ENCODE assay signal across 16 cellular contexts in genomic region chr1:228827026-228827425, GRCh38.
DNase-seq lines count a peak whose midpoint lies in the region; ATAC-seq lines count a peak whose summit lies in the region.
"Had no signal": no experiment of that assay in that cellular context is flagged by ENCODE, and none has a peak within 500 bp of the region (broad histone marks: within the 10 kb centered on the region; RNA-seq: fewer than 3 reads in every experiment).

No MANE protein-coding gene starts in this region.

- POLR2A ChIA-PET in activated naive CD8-positive, alpha-beta T cell treated with anti-CD3 and anti-CD28 coated beads, Interleukin-2, amount 10 ng/mL, durations not matched to agents 7 days and 5 days (lab: Charles Lee) = interaction anchor here (0.8 kb wide), 1 partner anchor 91 kb away, joined by 3 read pairs; the partner anchor contains the start of gene RHOU

- CTCF ChIA-PET in activated naive CD4-positive, alpha-beta T cell treated with anti-CD3 and anti-CD28 coated beads, Interleukin-2, amount 10 ng/mL, durations not matched to agents 7 days and 5 days (lab: Charles Lee) = interaction anchor here (1.0 kb wide), 1 partner anchor 64 kb away, joined by 3 read pairs; no protein-coding TSS in a partner anchor
- CTCF ChIA-PET in activated naive CD4-positive, alpha-beta T cell treated with anti-CD3 and anti-CD28 coated beads for 36 hours (lab: Charles Lee) = no interaction called here

- peaks cover 10% of the 10 kb centered on the region for H3K27me3 Mint-ChIP-seq in activated naive CD4-positive, alpha-beta T cell treated with anti-CD3 and anti-CD28 coated beads, Interleukin-2, amount 10 ng/mL, durations not matched to agents 7 days and 5 days
- no peaks in the 10 kb centered on the region for H3K27me3 Mint-ChIP-seq in activated naive CD4-positive, alpha-beta T cell treated with anti-CD3 and anti-CD28 coated beads for 36 hours (ENCODE audit: low read depth)
- H3K27me3 Mint-ChIP-seq in activated naive CD8-positive, alpha-beta T cell treated with anti-CD3 and anti-CD28 coated beads, Interleukin-2, amount 10 ng/mL, durations not matched to agents 7 days and 5 days = peaks cover 10% of the 10 kb centered on the region

- intact Hi-C loops in activated naive CD4-positive, alpha-beta T cell treated with anti-CD3 and anti-CD28 coated beads for 36 hours (cut with micrococcal nuclease) = loop anchor here (5.0 kb wide), 1 partner anchor 400 kb away; no protein-coding TSS in a partner anchor
- intact Hi-C loops in sciatic nerve (cut with DNase I) = no loop called here

- H3K27ac Mint-ChIP-seq in activated naive CD4-positive, alpha-beta T cell treated with anti-CD3 and anti-CD28 coated beads, Interleukin-2, amount 10 ng/mL, durations not matched to agents 7 days and 5 days = peak overlapping the region; percentile 79
- H3K27ac Mint-ChIP-seq in activated naive CD4-positive, alpha-beta T cell treated with anti-CD3 and anti-CD28 coated beads for 36 hours = no peak overlapping the region
- peak overlapping the region; percentile 66 for H3K27ac Mint-ChIP-seq in activated naive CD8-positive, alpha-beta T cell treated with anti-CD3 and anti-CD28 coated beads, Interleukin-2, amount 10 ng/mL, durations not matched to agents 7 days and 5 days
- H3K27ac Mint-ChIP-seq: IgD-negative memory B cell had no signal

- H3K4me3 Mint-ChIP-seq in activated naive CD4-positive, alpha-beta T cell treated with anti-CD3 and anti-CD28 coated beads, Interleukin-2, amount 10 ng/mL, durations not matched to agents 7 days and 5 days = no peak overlapping the region
- H3K4me3 Mint-ChIP-seq in activated naive CD4-positive, alpha-beta T cell treated with anti-CD3 and anti-CD28 coated beads for 36 hours = no peak overlapping the region
- H3K4me3 Mint-ChIP-seq in activated naive CD8-positive, alpha-beta T cell treated with anti-CD3 and anti-CD28 coated beads, Interleukin-2, amount 10 ng/mL, durations not matched to agents 7 days and 5 days = peak overlapping the region; percentile 11

- H3K4me1 Mint-ChIP-seq in activated naive CD4-positive, alpha-beta T cell treated with anti-CD3 and anti-CD28 coated beads, Interleukin-2, amount 10 ng/mL, durations not matched to agents 7 days and 5 days = peaks cover 65% of the 10 kb centered on the region
- H3K4me1 Mint-ChIP-seq in activated naive CD4-positive, alpha-beta T cell treated with anti-CD3 and anti-CD28 coated beads for 36 hours (ENCODE audit: low read depth) = peaks cover 25% of the 10 kb centered on the region
- H3K4me1 Mint-ChIP-seq in activated naive CD8-positive, alpha-beta T cell treated with anti-CD3 and anti-CD28 coated beads, Interleukin-2, amount 10 ng/mL, durations not matched to agents 7 days and 5 days = peaks cover 49% of the 10 kb centered on the region

- H3K36me3 Mint-ChIP-seq in activated naive CD4-positive, alpha-beta T cell treated with anti-CD3 and anti-CD28 coated beads, Interleukin-2, amount 10 ng/mL, durations not matched to agents 7 days and 5 days = peaks cover 4% of the 10 kb centered on the region
- no peaks in the 10 kb centered on the region for H3K36me3 Mint-ChIP-seq in activated naive CD4-positive, alpha-beta T cell treated with anti-CD3 and anti-CD28 coated beads for 36 hours (ENCODE audit: low read depth)
- H3K36me3 Mint-ChIP-seq in activated naive CD8-positive, alpha-beta T cell treated with anti-CD3 and anti-CD28 coated beads, Interleukin-2, amount 10 ng/mL, durations not matched to agents 7 days and 5 days = peaks cover 11% of the 10 kb centered on the region
- H3K36me3 Mint-ChIP-seq: IgD-negative memory B cell had no signal

- no peaks in the 10 kb centered on the region for H3K9me3 Mint-ChIP-seq in activated naive CD4-positive, alpha-beta T cell treated with anti-CD3 and anti-CD28 coated beads, Interleukin-2, amount 10 ng/mL, durations not matched to agents 7 days and 5 days
- no peaks in the 10 kb centered on the region for H3K9me3 Mint-ChIP-seq in activated naive CD4-positive, alpha-beta T cell treated with anti-CD3 and anti-CD28 coated beads for 36 hours
- peaks cover 1% of the 10 kb centered on the region for H3K9me3 Mint-ChIP-seq in activated naive CD8-positive, alpha-beta T cell treated with anti-CD3 and anti-CD28 coated beads, Interleukin-2, amount 10 ng/mL, durations not matched to agents 7 days and 5 days
- H3K9me3 Mint-ChIP-seq: CD8-positive, alpha-beta memory T cell had no signal

- peak; percentile 44 for ATAC-seq in activated naive CD8-positive, alpha-beta T cell treated with anti-CD3 and anti-CD28 coated beads, Interleukin-2, amount 10 ng/mL, durations not matched to agents 7 days and 5 days (ENCODE audit: low read depth)
- ATAC-seq in sciatic nerve = peak; percentile 95
- ATAC-seq in HG02840 (IDR thresholded peaks at IDR 0.05; ENCODE audit: low FRiP score, unreplicated experiment) = no peak
- ATAC-seq in HG02759 (IDR thresholded peaks at IDR 0.05; ENCODE audit: unreplicated experiment) = no peak
- ATAC-seq: A549; activated CD4-positive, CD25-positive, alpha-beta regulatory T cell treated with anti-CD3 and anti-CD28 coated beads, Interleukin-2, amount 50 U/mL, for 24 hours had no signal

- DNase-seq in activated naive CD4-positive, alpha-beta T cell treated with anti-CD3 and anti-CD28 coated beads, Interleukin-2, amount 10 ng/mL, durations not matched to agents 7 days and 5 days = no peak
- DNase-seq in activated naive CD4-positive, alpha-beta T cell treated with anti-CD3 and anti-CD28 coated beads for 36 hours = no peak
- DNase-seq in NCI-H510A (lab: John Stamatoyannopoulos, UW) (peak; percentile 10), sciatic nerve (ENCODE audit: low spot score) (no peak)
- DNase-seq in activated naive CD8-positive, alpha-beta T cell treated with anti-CD3 and anti-CD28 coated beads, Interleukin-2, amount 10 ng/mL, durations not matched to agents 7 days and 5 days = no peak
- no peak for DNase-seq in stimulated activated CD4-positive, alpha-beta T cell treated with anti-CD3 and anti-CD28 coated beads, Interleukin-4, amount 100 ng/mL, for 24 hours
- DNase-seq: CD8-positive, alpha-beta memory T cell; NCI-H1105 treated with DMSO at 0.1 percent for 48 hours; NCI-H524; PC-9; SW 1271 had no signal

Comparison
In these comparisons a context has a peak if more than half of its experiments do, and no peak if none do; other contexts are left out.
1. ATAC-seq: peak in activated naive CD8-positive, alpha-beta T cell treated with anti-CD3 and anti-CD28 coated beads, Interleukin-2, amount 10 ng/mL, durations not matched to agents 7 days and 5 days (single experiment) and sciatic nerve (single experiment); none in HG02840 (single experiment) and HG02759 (single experiment).